19 cellular contexts compared by ENCODE assay signal in genomic region chr17:74851612-74852236, GRCh38. TPM values are rescaled to one million over a fixed set of nuclear protein-coding genes. Genes with fewer than 3 reads are reported as not detected.
DNase-seq lines count a peak whose midpoint lies in the region; ATAC-seq and TF ChIP-seq lines count a peak whose summit lies in the region.
"Had no signal": no experiment of that assay in that cellular context is flagged by ENCODE, and none has a peak within 500 bp of the region (broad histone marks: within the 10 kb centered on the region; RNA-seq: fewer than 3 reads in every experiment).

No MANE protein-coding gene starts in this region.

- no peak overlapping the region for H3K27ac ChIP-seq in heart right ventricle
- no peak overlapping the region for H3K27ac ChIP-seq in testis
- H3K27ac ChIP-seq: lower lobe of right lung had no signal

- H3K27me3 ChIP-seq in heart right ventricle (peaks cover 16 to 70% (median 65%) of the 10 kb centered on the region in 7 donors), testis (no peaks in the 10 kb centered on the region)

- no peak for TF ChIP-seq POLR2A in testis (IDR thresholded peaks at IDR 0.05)

- ATAC-seq in Right ventricle myocardium inferior (no peak), heart right ventricle (no peak)
- ATAC-seq: right cardiac atrium had no signal

- DNase-seq in Right ventricle myocardium inferior (ENCODE audit: missing footprints) (peak; percentile 41), heart right ventricle (no peak), NCI-H1417 (lab: John Stamatoyannopoulos, UW) (peak; percentile 56 to 87 (median 83)), NCI-H774 (lab: John Stamatoyannopoulos, UW) (peak; percentile 71), testis (no peak), islet precursor cell (no peak), AG08395 (ENCODE audit: low spot score) (no peak)
- no peak for DNase-seq in activated CD4-positive, alpha-beta T cell treated with anti-CD3 and anti-CD28 coated beads for 1 hour
- DNase-seq: head of caudate nucleus had no signal

- no peak for TF ChIP-seq CTCF in heart right ventricle (IDR thresholded peaks at IDR 0.05)
- TF ChIP-seq CTCF in testis (IDR thresholded peaks at IDR 0.05), result no peak

- H3K4me3 ChIP-seq in heart right ventricle (no peak overlapping the region), testis (peak overlapping the region; percentile 34 to 38)

- WGBS in heart right ventricle, 2 donors, result 62 to 65% methylated on average over 29 of the region's 29 CpGs
- 61 to 71% methylated on average over 8 to 11 of the region's 29 CpGs for WGBS in testis, 2 donors

- H3K9me3 ChIP-seq in heart right ventricle, result no peaks in the 10 kb centered on the region
- H3K9me3 ChIP-seq in testis, result no peaks in the 10 kb centered on the region
- H3K9me3 ChIP-seq: lower lobe of right lung had no signal

- H3K36me3 ChIP-seq in heart right ventricle (no peaks in the 10 kb centered on the region), testis (ENCODE audit: low read depth, missing control alignments) (no peaks in the 10 kb centered on the region)
- H3K36me3 ChIP-seq: lower lobe of right lung had no signal

- intact Hi-C loops in Right ventricle myocardium inferior (cut with DNase I) (no loop called here), heart right ventricle (cut with DNase I) (no loop called here), testis (cut with DNase I; ENCODE audit: low total_unique reads) (no loop called here)

- H3K4me1 ChIP-seq in heart right ventricle (peaks cover 0 to 10% (median 0%) of the 10 kb centered on the region in 9 donors), testis (no peaks in the 10 kb centered on the region)

RNA-seq across cellular contexts. Expression of gene GRIN2C, which starts 8.0 kb away (rescaled TPM):
- total RNA-seq in Right ventricle myocardium inferior (1.2 TPM), heart right ventricle (under 1 TPM; 0.13 to 0.66 (median 0.27) TPM), testis (10 to 100 TPM; 20.1 to 20.8 TPM)
- polyA plus RNA-seq in heart right ventricle (under 1 TPM; 0.44 to 0.61 TPM), testis (ENCODE audit: insufficient read depth, low read depth, low replicate concordance) (7.7 TPM)
- total RNA-seq: myocyte had no signal
- polyA plus RNA-seq: AG04450 had no signal

RNA-seq across cellular contexts. Expression of gene FDXR, which starts 21.1 kb away (rescaled TPM):
- total RNA-seq in Right ventricle myocardium inferior, result 4.3 TPM
- total RNA-seq in heart right ventricle, result 1 to 10 TPM; 2.4 to 6.3 (median 3.9) TPM
- polyA plus RNA-seq in heart right ventricle, result 1 to 10 TPM; 3.3 to 5.3 TPM
- total RNA-seq in testis, result 100 to 1,000 TPM; 204 to 216 TPM
- polyA plus RNA-seq in testis (ENCODE audit: insufficient read depth, low read depth, low replicate concordance), result 97.1 TPM

RNA-seq across cellular contexts. Expression of gene FADS6, which starts 41.7 kb away (rescaled TPM):
- total RNA-seq in Right ventricle myocardium inferior (0.19 TPM), heart right ventricle (not detected), testis (1 to 10 TPM; 1.4 to 2.0 TPM)
- polyA plus RNA-seq in heart right ventricle (not detected), testis (ENCODE audit: insufficient read depth, low read depth, low replicate concordance) (0.95 TPM)
- total RNA-seq: activated CD4-positive, alpha-beta memory T cell treated with anti-CD3 and anti-CD28 coated beads, Interleukin-2, amount 10 ng/mL, durations not matched to agents 7 days and 5 days; astrocyte; fibroblast of lung; lower lobe of right lung; M059J; myocyte; osteocyte; right cardiac atrium had no signal
- polyA plus RNA-seq: AG04450, fibroblast of lung, immature natural killer cell had no signal

Comparison
In these comparisons a context has a peak if more than half of its experiments do, and no peak if none do; other contexts are left out.
1. DNase-seq: peak in Right ventricle myocardium inferior (single experiment), NCI-H1417 (3 of 3) and NCI-H774 (single experiment); none in heart right ventricle (0 of 2), testis (single experiment), islet precursor cell (single experiment), activated CD4-positive, alpha-beta T cell treated with anti-CD3 and anti-CD28 coated beads for 1 hour (single experiment) and AG08395 (single experiment).
2. H3K4me3 ChIP-seq: peak in testis (2 of 2); none in heart right ventricle (0 of 10).
3. RNA of gene FDXR, which starts 21.1 kb away (total RNA-seq): 204 to 216 TPM in testis; 4.3 TPM in Right ventricle myocardium inferior (single experiment) and 2.4 to 6.3 TPM in heart right ventricle; every median in the first group is over 10 times any median in the second.